ENCODE assay signal across 7 cellular contexts in genomic region chrY:25643024-25643915, GRCh38. TPM values are rescaled to one million over a fixed set of nuclear protein-coding genes. Genes with fewer than 3 reads are reported as not detected.
"Had no signal": no experiment of that assay in that cellular context is flagged by ENCODE, and none has a peak within 500 bp of the region (broad histone marks: within the 10 kb centered on the region; RNA-seq: fewer than 3 reads in every experiment).

No MANE protein-coding gene starts in this region.

RNA-seq across cellular contexts. Expression of gene CDY1, which starts 21.4 kb away (rescaled TPM):
- total RNA-seq: GM23248, H4, H7, HepG2, HFFc6, HT1080 had no signal
- polyA plus RNA-seq: GM23248, HepG2, IgD-negative memory B cell had no signal
